Comparison of ENCODE assay signal across 10 cellular contexts in genomic region chrX:115592997-115593734, GRCh38. TPM values are rescaled to one million over a fixed set of nuclear protein-coding genes. Genes with fewer than 3 reads are reported as not detected.
DNase-seq lines count a peak whose midpoint lies in the region; ATAC-seq and TF ChIP-seq lines count a peak whose summit lies in the region.
"Had no signal": no experiment of that assay in that cellular context is flagged by ENCODE, and none has a peak within 500 bp of the region (broad histone marks: within the 10 kb centered on the region; RNA-seq: fewer than 3 reads in every experiment).

No MANE protein-coding gene starts in this region.

- no peaks in the 10 kb centered on the region for H3K36me3 Mint-ChIP-seq in GM23338 (ENCODE audit: low read depth)
- no peaks in the 10 kb centered on the region for H3K36me3 Mint-ChIP-seq in activated T-cell treated with anti-CD3 and anti-CD28 coated beads, Interleukin-2, amount 50 U/mL, for 72 hours (ENCODE audit: insufficient read depth in 2 of 2)
- H3K36me3 Mint-ChIP-seq: activated naive CD4-positive, alpha-beta T cell treated with anti-CD3 and anti-CD28 coated beads, Interleukin-2, amount 50 U/mL, for 24 hours had no signal

- peak; percentile 23 for DNase-seq in GM23338 (ENCODE audit: low spot score)
- peak; percentile 32 for DNase-seq in astrocyte of the hippocampus (ENCODE audit: low read depth, low spot score)
- no peak for DNase-seq in heart right ventricle
- DNase-seq in skeletal muscle cell (ENCODE audit: low read depth): no peak
- no peak for DNase-seq in activated T-cell treated with anti-CD3 and anti-CD28 coated beads, Interleukin-2, amount 50 U/mL, for 72 hours
- no peak for DNase-seq in HuH-7.5 (ENCODE audit: low spot score)
- DNase-seq in activated gamma-delta T cell (lab: John Stamatoyannopoulos, UW): no peak
- DNase-seq: activated CD4-positive, CD25-positive, alpha-beta regulatory T cell had no signal

- H2AFZ ChIP-seq in GM23338: no peak overlapping the region

- intact Hi-C loops in heart right ventricle (cut with DNase I): loop anchor here in 1 of 10 donors (2.0 kb wide), 1 partner anchor 30 kb away; no protein-coding TSS in a partner anchor

- H3K9me3 ChIP-seq in heart right ventricle: no peaks in the 10 kb centered on the region

- H3K27ac Mint-ChIP-seq in GM23338: peak overlapping the region; percentile 95
- H3K27ac Mint-ChIP-seq in activated T-cell treated with anti-CD3 and anti-CD28 coated beads, Interleukin-2, amount 50 U/mL, for 72 hours: no peak overlapping the region
- H3K27ac Mint-ChIP-seq: activated naive CD4-positive, alpha-beta T cell treated with anti-CD3 and anti-CD28 coated beads, Interleukin-2, amount 50 U/mL, for 24 hours had no signal

- H3K27me3 Mint-ChIP-seq in GM23338 (ENCODE audit: insufficient read depth, low read depth, poor library complexity): peaks cover 2% of the 10 kb centered on the region
- H3K27me3 Mint-ChIP-seq in activated T-cell treated with anti-CD3 and anti-CD28 coated beads, Interleukin-2, amount 50 U/mL, for 72 hours (ENCODE audit: low read depth): peaks cover 58% of the 10 kb centered on the region

- H3K4me1 Mint-ChIP-seq in GM23338: peaks cover 48% of the 10 kb centered on the region
- peaks cover 3% of the 10 kb centered on the region for H3K4me1 Mint-ChIP-seq in activated T-cell treated with anti-CD3 and anti-CD28 coated beads, Interleukin-2, amount 50 U/mL, for 72 hours (ENCODE audit: low read depth)
- H3K4me1 Mint-ChIP-seq: activated naive CD4-positive, alpha-beta T cell treated with anti-CD3 and anti-CD28 coated beads, Interleukin-2, amount 50 U/mL, for 24 hours had no signal

- 7% methylated on average over 8 of the region's 8 CpGs for WGBS in heart right ventricle, 2 donors

- peak overlapping the region; percentile 64 for H3K27ac ChIP-seq in GM23338 (ENCODE audit: low read depth)
- H3K27ac ChIP-seq in heart right ventricle: peak overlapping the region; percentile 23 to 90 (median 77)

- TF ChIP-seq CTCF in GM23338 (conservative IDR thresholded peaks at IDR 0.05; ENCODE audit: low read depth in 2 of 2): no peak
- no peak for TF ChIP-seq CTCF in heart right ventricle (IDR thresholded peaks at IDR 0.05)

- peaks cover 33% of the 10 kb centered on the region for H3K4me1 ChIP-seq in GM23338 (ENCODE audit: insufficient read depth)
- H3K4me1 ChIP-seq in heart right ventricle: peaks cover 0 to 52% (median 14%) of the 10 kb centered on the region in 9 donors

- H3K36me3 ChIP-seq in GM23338 (ENCODE audit: insufficient read depth): no peaks in the 10 kb centered on the region
- H3K36me3 ChIP-seq in heart right ventricle: no peaks in the 10 kb centered on the region

- peak overlapping the region; percentile 52 for H3K4me3 Mint-ChIP-seq in GM23338
- H3K4me3 Mint-ChIP-seq in activated T-cell treated with anti-CD3 and anti-CD28 coated beads, Interleukin-2, amount 50 U/mL, for 72 hours: no peak overlapping the region
- H3K4me3 Mint-ChIP-seq: activated naive CD4-positive, alpha-beta T cell treated with anti-CD3 and anti-CD28 coated beads, Interleukin-2, amount 50 U/mL, for 24 hours had no signal

- H4K20me1 ChIP-seq in GM23338 (replicated peaks; ENCODE audit: insufficient read depth): no peaks in the 10 kb centered on the region

- no peaks in the 10 kb centered on the region for H3K27me3 ChIP-seq in GM23338 (ENCODE audit: insufficient read depth)
- peaks cover 0 to 84% (median 0%) of the 10 kb centered on the region in 7 donors for H3K27me3 ChIP-seq in heart right ventricle

- peaks cover 79% of the 10 kb centered on the region for H3K79me2 ChIP-seq in GM23338 (replicated peaks; ENCODE audit: insufficient read depth)

- H3K4me3 ChIP-seq in GM23338 (no peak overlapping the region), heart right ventricle (peak overlapping the region in 9 of 10 donors; percentile 27 to 60 (median 42)), skeletal muscle cell (ENCODE audit: low read depth, low read length) (peak overlapping the region; percentile 35)

- H3F3A ChIP-seq in GM23338 (replicated peaks; ENCODE audit: low read depth): no peaks in the 10 kb centered on the region

- no peaks in the 10 kb centered on the region for H3K9me3 Mint-ChIP-seq in GM23338
- no peaks in the 10 kb centered on the region for H3K9me3 Mint-ChIP-seq in activated T-cell treated with anti-CD3 and anti-CD28 coated beads, Interleukin-2, amount 50 U/mL, for 72 hours
- H3K9me3 Mint-ChIP-seq: activated naive CD4-positive, alpha-beta T cell treated with anti-CD3 and anti-CD28 coated beads, Interleukin-2, amount 50 U/mL, for 24 hours had no signal

- ATAC-seq in GM23338 (no peak), heart right ventricle (peak in 7 of 8 donors; percentile 57 to 88 (median 68)), HG03108 (IDR thresholded peaks at IDR 0.05; ENCODE audit: unreplicated experiment) (no peak)
- no peak for ATAC-seq in activated T-cell treated with anti-CD3 and anti-CD28 coated beads, Interleukin-2, amount 50 U/mL, for 72 hours (replicated peaks in 1 of 2)

- H3K9me2 ChIP-seq in GM23338 (ENCODE audit: insufficient read depth): no peaks in the 10 kb centered on the region

- 0 out of 2 replicates have a peak overlapping the region, but pooled peaks have one; percentile 0 for H3K4me2 ChIP-seq in GM23338

TF ChIP-seq in GM23338, 12 proteins besides CTCF, POLR2A, EP300 and RAD21 (continues in another document):
- TF ChIP-seq REST (IDR thresholded peaks at IDR 0.05; ENCODE audit: unreplicated experiment) (no peak), CREB1 (CRISPR knock-in tag; IDR thresholded peaks at IDR 0.05; ENCODE audit: low read depth) (no peak)

RNA-seq across cellular contexts. Expression of gene PLS3, which starts 32.2 kb away (rescaled TPM):
- 128 and 131 TPM in 2 replicates for total RNA-seq in GM23338 (2014; rRNA removed; shearing (Covaris generic))
- polyA plus RNA-seq in GM23338 (2016; fragmentation: Nextera tagmentation; extraction: Ambion mirVana) (72.6 and 81.6 TPM in 2 replicates), heart right ventricle (10 to 100 TPM; 29.7 to 32.4 TPM)
- total RNA-seq in heart right ventricle: 10 to 100 TPM; 31.1 to 56.9 (median 39.0) TPM
- total RNA-seq in activated T-cell treated with anti-CD3 and anti-CD28 coated beads, Interleukin-2, amount 50 U/mL, for 72 hours: 1 to 10 TPM in 1 of 2 donors, under 1 TPM in 1; 0.99 to 1.3 TPM

Comparison
In these comparisons a context has a peak if more than half of its experiments do, and no peak if none do; other contexts are left out.
1. ATAC-seq: peak in heart right ventricle (7 of 8); none in GM23338 (single experiment), activated T-cell treated with anti-CD3 and anti-CD28 coated beads, Interleukin-2, amount 50 U/mL, for 72 hours (0 of 2) and HG03108 (single experiment).
2. DNase-seq: peak in GM23338 (single experiment) and astrocyte of the hippocampus (single experiment); none in heart right ventricle (0 of 2), skeletal muscle cell (single experiment), activated T-cell treated with anti-CD3 and anti-CD28 coated beads, Interleukin-2, amount 50 U/mL, for 72 hours (0 of 2), HuH-7.5 (single experiment) and activated gamma-delta T cell (single experiment).
3. RNA of gene PLS3, which starts 32.2 kb away (total RNA-seq): 128 to 131 TPM in GM23338 and 31.1 to 56.9 TPM in heart right ventricle; 0.99 to 1.3 TPM in activated T-cell treated with anti-CD3 and anti-CD28 coated beads, Interleukin-2, amount 50 U/mL, for 72 hours; every median in the first group is over 10 times any median in the second.